ENCODE assay signal across 19 cellular contexts in genomic region chr2:219018726-219019125, GRCh38. TPM values are rescaled to one million over a fixed set of nuclear protein-coding genes. Genes with fewer than 3 reads are reported as not detected.
DNase-seq lines count a peak whose midpoint lies in the region; ATAC-seq and TF ChIP-seq lines count a peak whose summit lies in the region.
"Had no signal": no experiment of that assay in that cellular context is flagged by ENCODE, and none has a peak within 500 bp of the region (broad histone marks: within the 10 kb centered on the region; RNA-seq: fewer than 3 reads in every experiment).

No MANE protein-coding gene starts in this region.

- peak; percentile 57 for DNase-seq in chondrocyte (ENCODE audit: low spot score)
- DNase-seq in lower lobe of right lung, result peak; percentile 28
- peak; percentile 84 for DNase-seq in osteoblast (ENCODE audit: insufficient read length, low spot score, missing footprints)
- DNase-seq in NCI-H146 treated with DMSO at 0.1 percent for 48 hours (lab: John Stamatoyannopoulos, UW; ENCODE audit: unreplicated experiment), result no peak
- DNase-seq: C1 segment of cervical spinal cord; Calu3; CD4-positive, alpha-beta memory T cell; COR-L47; DMS53; DMS79 treated with DMSO at 0.1 percent for 48 hours; GF-D8; GOT3; HFFc6 had no signal

- no peaks in the 10 kb centered on the region for H3K4me1 ChIP-seq in lower lobe of right lung
- H3K4me1 ChIP-seq in osteoblast (ENCODE audit: insufficient read depth, low read length), result no peaks in the 10 kb centered on the region
- H3K4me1 ChIP-seq: HAP-1 had no signal

- H3K27me3 Mint-ChIP-seq in chondrocyte (ENCODE audit: low read depth), result peaks cover 43% of the 10 kb centered on the region

- no peak for ATAC-seq in lower lobe of right lung
- no peak for ATAC-seq in GM21576 (IDR thresholded peaks at IDR 0.05; ENCODE audit: unreplicated experiment)
- ATAC-seq in GM18867 (IDR thresholded peaks at IDR 0.05; ENCODE audit: unreplicated experiment), result no peak

- no peaks in the 10 kb centered on the region for H3K9me3 ChIP-seq in lower lobe of right lung
- H3K9me3 ChIP-seq in osteoblast (ENCODE audit: low read depth, low read length), result no peaks in the 10 kb centered on the region
- H3K9me3 ChIP-seq: HAP-1 had no signal

- no peaks in the 10 kb centered on the region for H3K4me1 Mint-ChIP-seq in chondrocyte (ENCODE audit: low read depth)
- H3K4me1 Mint-ChIP-seq: CD4-positive, alpha-beta memory T cell had no signal

- H3K36me3 ChIP-seq in lower lobe of right lung, result no peaks in the 10 kb centered on the region
- H3K36me3 ChIP-seq in osteoblast (ENCODE audit: insufficient read depth, low read length), result no peaks in the 10 kb centered on the region
- H3K36me3 ChIP-seq: HAP-1 had no signal

- TF ChIP-seq CTCF in chondrocyte (IDR thresholded peaks at IDR 0.05) (no peak), lower lobe of right lung (IDR thresholded peaks at IDR 0.05) (no peak), osteoblast (IDR thresholded peaks at IDR 0.05; ENCODE audit: extremely low read depth, low read depth, low read length) (no peak)

- intact Hi-C loops in lower lobe of right lung (cut with DNase I), result no loop called here

- H3K79me2 ChIP-seq in osteoblast (ENCODE audit: insufficient read depth, low read length), result no peaks in the 10 kb centered on the region

- no peaks in the 10 kb centered on the region for H4K20me1 ChIP-seq in osteoblast (ENCODE audit: insufficient read depth, low read length)

- H3K4me3 ChIP-seq in lower lobe of right lung (no peak overlapping the region), osteoblast (ENCODE audit: insufficient read depth, low read length) (no peak overlapping the region)
- H3K4me3 ChIP-seq: HAP-1 had no signal

- H3K27me3 ChIP-seq in lower lobe of right lung (ENCODE audit: low read depth) (no peaks in the 10 kb centered on the region), osteoblast (ENCODE audit: insufficient read depth, low read length) (peaks cover 26% of the 10 kb centered on the region)

- H2AFZ ChIP-seq in osteoblast (ENCODE audit: low read length), result no peak overlapping the region

- no peaks in the 10 kb centered on the region for H3K9me3 Mint-ChIP-seq in chondrocyte (ENCODE audit: low read depth)
- H3K9me3 Mint-ChIP-seq: CD4-positive, alpha-beta memory T cell; HFFc6 had no signal

- no peaks in the 10 kb centered on the region for H3K36me3 Mint-ChIP-seq in chondrocyte (ENCODE audit: low read depth)
- H3K36me3 Mint-ChIP-seq: CD4-positive, alpha-beta memory T cell had no signal

- H3K27ac Mint-ChIP-seq in chondrocyte (ENCODE audit: unreplicated experiment), result no peak overlapping the region
- H3K27ac Mint-ChIP-seq: CD4-positive, alpha-beta memory T cell; HFFc6 had no signal

- no peak overlapping the region for H3K4me2 ChIP-seq in osteoblast (ENCODE audit: insufficient read depth, low read length)

- no peak overlapping the region for H3K4me3 Mint-ChIP-seq in chondrocyte (ENCODE audit: unreplicated experiment)
- H3K4me3 Mint-ChIP-seq: CD4-positive, alpha-beta memory T cell; HFFc6 had no signal

- H3K27ac ChIP-seq in lower lobe of right lung (no peak overlapping the region), osteoblast (ENCODE audit: low read depth, low read length) (no peak overlapping the region)

RNA-seq across cellular contexts. Expression of gene CFAP65, which starts 22.6 kb away (rescaled TPM):
- total RNA-seq in chondrocyte (not detected in 3 replicates), lower lobe of right lung (7.6 TPM), osteoblast (not detected in 2 replicates)
- total RNA-seq: CD4-positive, alpha-beta memory T cell; G401; HFFc6 had no signal

RNA-seq across cellular contexts. Expression of gene CRYBA2, which starts 25.5 kb away (rescaled TPM):
- total RNA-seq in chondrocyte, result not detected in 3 replicates
- not detected for total RNA-seq in lower lobe of right lung
- total RNA-seq in osteoblast, result not detected in 2 replicates
- total RNA-seq: A172; Calu3; CD4-positive, alpha-beta memory T cell; G401; HFFc6 had no signal

RNA-seq across cellular contexts. Expression of gene FEV, which starts 33.7 kb away (rescaled TPM):
- total RNA-seq in chondrocyte, result not detected in 3 replicates
- not detected for total RNA-seq in lower lobe of right lung
- total RNA-seq in osteoblast, result not detected in 2 replicates
- total RNA-seq: A172; Calu3; CD4-positive, alpha-beta memory T cell; G401; HFFc6 had no signal

RNA-seq across cellular contexts. Expression of gene IHH, which starts 42.0 kb away (rescaled TPM):
- total RNA-seq in chondrocyte (0.19 TPM in 1 of 3 replicates, not detected in the others), lower lobe of right lung (0.71 TPM), osteoblast (under 0.01 and 0.29 TPM in 2 replicates)
- total RNA-seq: Daoy, G401, HFFc6 had no signal

RNA-seq across cellular contexts. Expression of gene CDK5R2, which starts 59.3 kb away (rescaled TPM):
- total RNA-seq in chondrocyte (0.22 to 0.36 TPM in 2 of 3 replicates, not detected in the other), lower lobe of right lung (not detected), osteoblast (not detected in 2 replicates)
- total RNA-seq: CD4-positive, alpha-beta memory T cell had no signal
